Comparison of ENCODE assay signal across 13 cellular contexts in the genomic region with DNA sequence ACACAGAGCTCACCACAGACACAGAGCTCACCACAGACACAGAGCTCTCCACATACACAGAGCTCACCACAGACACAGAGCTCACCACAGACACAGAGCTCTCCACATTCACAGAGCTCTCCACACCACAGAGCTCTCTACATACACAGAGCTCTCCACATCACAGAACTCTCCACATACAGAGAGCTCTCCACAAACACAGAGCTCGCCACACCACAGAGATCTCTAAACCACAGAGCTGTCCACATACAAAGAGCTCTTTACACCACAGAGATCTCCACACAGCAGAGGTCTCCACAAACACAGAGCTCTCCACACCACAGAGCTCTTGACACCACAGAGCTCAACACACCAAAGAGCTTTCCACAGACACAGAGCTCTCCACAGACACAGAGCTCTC.
"Had no signal": no experiment of that assay in that cellular context is flagged by ENCODE, and none has a peak within 500 bp of the region (broad histone marks: within the 10 kb centered on the region; RNA-seq: fewer than 3 reads in every experiment).

No MANE protein-coding gene starts in this region.

- H3K27ac Mint-ChIP-seq: activated T-cell treated with anti-CD3 and anti-CD28 coated beads, Interleukin-2, amount 50 U/mL, for 24 hours; nephron had no signal

- H3K9me3 Mint-ChIP-seq: activated naive CD4-positive, alpha-beta T cell treated with anti-CD3 and anti-CD28 coated beads, Interleukin-2, amount 50 U/mL, for 24 hours; activated T-cell treated with anti-CD3 and anti-CD28 coated beads, Interleukin-2, amount 50 U/mL, for 24 hours; nephron had no signal

- H3K27ac ChIP-seq: heart left ventricle, stomach had no signal

- DNase-seq: activated CD4-positive, alpha-beta T cell treated with anti-CD3 and anti-CD28 coated beads for 1 hour; activated CD4-positive, alpha-beta T cell treated with anti-CD3 and anti-CD28 coated beads, Interleukin-2, amount 50 U/mL, for 48 hours; activated effector memory CD4-positive, alpha-beta T cell treated with Interleukin-2 at 50 U/mL for 16 hours; anterior cingulate cortex; heart left ventricle; mammary epithelial cell; stimulated activated CD4-positive, alpha-beta T cell treated with anti-CD3 and anti-CD28 coated beads, Interleukin-4, amount 100 ng/mL, for 1 hour; stomach; T1000 had no signal

- H3K36me3 ChIP-seq: heart left ventricle, stomach had no signal

- ATAC-seq: heart left ventricle, left lobe of liver had no signal

- H3K4me3 Mint-ChIP-seq: activated naive CD4-positive, alpha-beta T cell treated with anti-CD3 and anti-CD28 coated beads, Interleukin-2, amount 50 U/mL, for 24 hours; activated T-cell treated with anti-CD3 and anti-CD28 coated beads, Interleukin-2, amount 50 U/mL, for 24 hours; nephron had no signal

- H3K36me3 Mint-ChIP-seq: activated naive CD4-positive, alpha-beta T cell treated with anti-CD3 and anti-CD28 coated beads, Interleukin-2, amount 50 U/mL, for 24 hours had no signal

- H3K9me3 ChIP-seq: heart left ventricle, stomach had no signal

- H3K4me1 ChIP-seq: heart left ventricle had no signal

- H3K4me3 ChIP-seq: heart left ventricle, stomach had no signal

- H3K4me1 Mint-ChIP-seq: nephron had no signal
